27 cellular contexts compared by ENCODE assay signal in the genomic region with DNA sequence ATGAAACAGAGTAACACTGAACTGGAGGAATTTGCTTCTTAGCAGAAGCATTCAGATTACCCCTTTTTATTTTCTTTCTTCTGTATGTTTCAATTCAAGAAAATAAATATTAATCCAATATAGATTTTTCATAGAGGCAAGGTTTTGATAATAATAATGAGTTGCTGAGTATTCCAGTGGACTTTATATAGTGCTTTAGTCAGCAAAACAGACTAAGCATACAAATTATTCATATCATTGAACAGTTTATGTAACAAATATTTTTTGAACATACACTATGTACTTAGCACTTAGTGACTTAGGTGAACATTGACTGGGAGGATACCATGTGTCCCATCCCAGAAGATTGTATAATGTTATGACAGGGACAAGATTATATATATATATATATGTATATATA.
"Had no signal": no experiment of that assay in that cellular context is flagged by ENCODE, and none has a peak within 500 bp of the region (broad histone marks: within the 10 kb centered on the region; RNA-seq: fewer than 3 reads in every experiment).

No MANE protein-coding gene starts in this region.

- H3K9me3 Mint-ChIP-seq: dendritic cell treated with granulocyte-macrophage colony-stimulating factor and Interleukin-4, amounts not matched to agents 40 ng/mL and 50 ng/mL, for 4 days; effector memory CD8-positive, alpha-beta T cell; endodermal cell; mesothelial cell of epicardium; naive B cell had no signal

- H3K4me1 ChIP-seq: colonic mucosa, esophagus squamous epithelium, heart right ventricle, left lung, lower lobe of right lung had no signal

- H3K36me3 ChIP-seq: colonic mucosa, esophagus squamous epithelium, gastrocnemius medialis, heart right ventricle, left lung, lower lobe of right lung had no signal

- H3K27me3 ChIP-seq: colonic mucosa, esophagus squamous epithelium, gastrocnemius medialis, heart right ventricle, left lung had no signal

- H3K27ac ChIP-seq: colonic mucosa, epithelial cell of prostate, esophagus squamous epithelium, gastrocnemius medialis, heart right ventricle, left lung, lower lobe of right lung had no signal

- H3K4me3 Mint-ChIP-seq: dendritic cell treated with granulocyte-macrophage colony-stimulating factor and Interleukin-4, amounts not matched to agents 40 ng/mL and 50 ng/mL, for 4 days; effector memory CD8-positive, alpha-beta T cell; endodermal cell; mesothelial cell of epicardium; naive B cell had no signal

- H3K36me3 Mint-ChIP-seq: mesothelial cell of epicardium, naive B cell had no signal

- ATAC-seq: effector memory CD8-positive, alpha-beta T cell; esophagus mucosa; gastrocnemius medialis; heart right ventricle; left cardiac atrium; left lung; left ventricle myocardium superior; lower lobe of right lung; mucosa of descending colon had no signal

- DNase-seq: colonic mucosa; cortex of kidney; effector CD8-positive, alpha-beta T cell; effector memory CD8-positive, alpha-beta T cell; endodermal cell; erythroblast; esophagus squamous epithelium; foreskin fibroblast; foreskin melanocyte; gastrocnemius medialis; glutamatergic neuron; head of caudate nucleus; heart right ventricle; hippocampal formation; left cardiac atrium; left lung; left ventricle myocardium superior; lower lobe of right lung; mesenchymal stem cell; mucosa of descending colon; naive B cell had no signal

- FAIRE-seq: islet of Langerhans, keratinocyte had no signal

- H3K9me3 ChIP-seq: colonic mucosa, esophagus squamous epithelium, gastrocnemius medialis, heart right ventricle, left lung, lower lobe of right lung, mucosa of descending colon had no signal

- H3K4me3 ChIP-seq: colonic mucosa, esophagus squamous epithelium, gastrocnemius medialis, heart right ventricle, left lung, lower lobe of right lung, mucosa of descending colon had no signal

- H3K27me3 Mint-ChIP-seq: dendritic cell treated with granulocyte-macrophage colony-stimulating factor and Interleukin-4, amounts not matched to agents 40 ng/mL and 50 ng/mL, for 4 days; effector memory CD8-positive, alpha-beta T cell; naive B cell had no signal

- H3K27ac Mint-ChIP-seq: dendritic cell treated with granulocyte-macrophage colony-stimulating factor and Interleukin-4, amounts not matched to agents 40 ng/mL and 50 ng/mL, for 4 days; effector memory CD8-positive, alpha-beta T cell; naive B cell had no signal
